Comparison of ENCODE assay signal across 1 cellular context in the genomic region with DNA sequence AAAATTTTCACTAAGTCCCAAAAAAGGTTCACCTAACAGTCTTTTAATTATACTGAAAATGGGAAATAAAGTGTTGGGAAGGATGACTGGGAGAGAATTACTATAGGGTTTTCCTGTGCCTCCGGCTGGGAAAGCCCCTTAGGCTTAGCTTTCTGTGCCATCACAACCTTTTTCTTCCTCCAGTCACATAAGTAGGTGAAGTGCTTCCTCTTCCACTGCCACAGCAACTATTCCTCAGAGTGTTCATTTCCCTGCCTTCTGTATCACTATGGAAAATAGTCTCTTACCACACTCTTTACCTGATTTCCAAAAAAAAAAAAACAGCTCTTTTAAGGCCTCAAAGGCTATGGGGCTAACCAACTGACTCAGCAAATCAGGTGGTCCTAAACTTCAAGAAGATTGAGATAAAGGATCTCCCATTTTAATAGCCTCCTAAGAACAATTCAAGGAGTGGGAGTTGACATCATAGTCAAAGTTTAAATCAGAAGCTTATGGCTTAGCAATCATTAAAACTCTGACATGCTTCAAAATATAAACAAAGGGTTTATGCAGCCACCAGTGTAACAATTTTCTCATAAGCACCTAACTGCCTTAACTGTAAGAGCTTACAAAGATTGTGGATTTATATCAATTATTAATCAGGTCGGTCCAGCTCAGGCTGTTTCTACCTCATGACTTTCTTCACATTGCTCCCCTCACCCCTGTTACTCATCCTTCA.
TF ChIP-seq lines count a peak whose summit lies in the region.

No MANE protein-coding gene starts in this region.

TF ChIP-seq in WTC11, 78 proteins besides CTCF, POLR2A, EP300 and RAD21 (continued from another document):
- TF ChIP-seq, protein P1, sequence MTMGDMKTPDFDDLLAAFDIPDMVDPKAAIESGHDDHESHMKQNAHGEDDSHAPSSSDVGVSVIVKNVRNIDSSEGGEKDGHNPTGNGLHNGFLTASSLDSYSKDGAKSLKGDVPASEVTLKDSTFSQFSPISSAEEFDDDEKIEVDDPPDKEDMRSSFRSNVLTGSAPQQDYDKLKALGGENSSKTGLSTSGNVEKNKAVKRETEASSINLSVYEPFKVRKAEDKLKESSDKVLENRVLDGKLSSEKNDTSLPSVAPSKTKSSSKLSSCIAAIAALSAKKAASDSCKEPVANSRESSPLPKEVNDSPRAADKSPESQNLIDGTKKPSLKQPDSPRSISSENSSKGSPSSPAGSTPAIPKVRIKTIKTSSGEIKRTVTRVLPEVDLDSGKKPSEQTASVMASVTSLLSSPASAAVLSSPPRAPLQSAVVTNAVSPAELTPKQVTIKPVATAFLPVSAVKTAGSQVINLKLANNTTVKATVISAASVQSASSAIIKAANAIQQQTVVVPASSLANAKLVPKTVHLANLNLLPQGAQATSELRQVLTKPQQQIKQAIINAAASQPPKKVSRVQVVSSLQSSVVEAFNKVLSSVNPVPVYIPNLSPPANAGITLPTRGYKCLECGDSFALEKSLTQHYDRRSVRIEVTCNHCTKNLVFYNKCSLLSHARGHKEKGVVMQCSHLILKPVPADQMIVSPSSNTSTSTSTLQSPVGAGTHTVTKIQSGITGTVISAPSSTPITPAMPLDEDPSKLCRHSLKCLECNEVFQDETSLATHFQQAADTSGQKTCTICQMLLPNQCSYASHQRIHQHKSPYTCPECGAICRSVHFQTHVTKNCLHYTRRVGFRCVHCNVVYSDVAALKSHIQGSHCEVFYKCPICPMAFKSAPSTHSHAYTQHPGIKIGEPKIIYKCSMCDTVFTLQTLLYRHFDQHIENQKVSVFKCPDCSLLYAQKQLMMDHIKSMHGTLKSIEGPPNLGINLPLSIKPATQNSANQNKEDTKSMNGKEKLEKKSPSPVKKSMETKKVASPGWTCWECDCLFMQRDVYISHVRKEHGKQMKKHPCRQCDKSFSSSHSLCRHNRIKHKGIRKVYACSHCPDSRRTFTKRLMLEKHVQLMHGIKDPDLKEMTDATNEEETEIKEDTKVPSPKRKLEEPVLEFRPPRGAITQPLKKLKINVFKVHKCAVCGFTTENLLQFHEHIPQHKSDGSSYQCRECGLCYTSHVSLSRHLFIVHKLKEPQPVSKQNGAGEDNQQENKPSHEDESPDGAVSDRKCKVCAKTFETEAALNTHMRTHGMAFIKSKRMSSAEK (CRISPR knock-in tag; IDR thresholded peaks at IDR 0.05; ENCODE audit: borderline replicate concordance): no peak
- TF ChIP-seq TEAD1 (CRISPR knock-in tag; IDR thresholded peaks at IDR 0.05) (no peak), FOXK1 (CRISPR knock-in tag; IDR thresholded peaks at IDR 0.05) (no peak), HMGA2 (CRISPR knock-in tag; IDR thresholded peaks at IDR 0.05) (no peak), MYBL2 (CRISPR knock-in tag; IDR thresholded peaks at IDR 0.05) (no peak)
- TF ChIP-seq, protein P2, sequence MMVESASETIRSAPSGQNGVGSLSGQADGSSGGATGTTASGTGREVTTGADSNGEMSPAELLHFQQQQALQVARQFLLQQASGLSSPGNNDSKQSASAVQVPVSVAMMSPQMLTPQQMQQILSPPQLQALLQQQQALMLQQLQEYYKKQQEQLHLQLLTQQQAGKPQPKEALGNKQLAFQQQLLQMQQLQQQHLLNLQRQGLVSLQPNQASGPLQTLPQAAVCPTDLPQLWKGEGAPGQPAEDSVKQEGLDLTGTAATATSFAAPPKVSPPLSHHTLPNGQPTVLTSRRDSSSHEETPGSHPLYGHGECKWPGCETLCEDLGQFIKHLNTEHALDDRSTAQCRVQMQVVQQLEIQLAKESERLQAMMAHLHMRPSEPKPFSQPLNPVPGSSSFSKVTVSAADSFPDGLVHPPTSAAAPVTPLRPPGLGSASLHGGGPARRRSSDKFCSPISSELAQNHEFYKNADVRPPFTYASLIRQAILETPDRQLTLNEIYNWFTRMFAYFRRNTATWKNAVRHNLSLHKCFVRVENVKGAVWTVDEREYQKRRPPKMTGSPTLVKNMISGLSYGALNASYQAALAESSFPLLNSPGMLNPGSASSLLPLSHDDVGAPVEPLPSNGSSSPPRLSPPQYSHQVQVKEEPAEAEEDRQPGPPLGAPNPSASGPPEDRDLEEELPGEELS (CRISPR knock-in tag; IDR thresholded peaks at IDR 0.05): no peak
TF ChIP-seq in WTC11: peak in this region for 0.
